11 cellular contexts compared by ENCODE assay signal in genomic region chr2:69831354-69831905, GRCh38. TPM values are rescaled to one million over a fixed set of nuclear protein-coding genes. Genes with fewer than 3 reads are reported as not detected.
A peak's percentile ranks its signal among the peaks of the same experiment; 100 is the strongest.
DNase-seq lines count a peak whose midpoint lies in the region; ATAC-seq and TF ChIP-seq lines count a peak whose summit lies in the region.
"Had no signal": no experiment of that assay in that cellular context is flagged by ENCODE, and none has a peak within 500 bp of the region (broad histone marks: within the 10 kb centered on the region; RNA-seq: fewer than 3 reads in every experiment).

No MANE protein-coding gene starts in this region.

- TF ChIP-seq CTCF in WTC11 (IDR thresholded peaks at IDR 0.05) = no peak

- CTCF ChIA-PET in activated naive CD4-positive, alpha-beta T cell treated with anti-CD3 and anti-CD28 coated beads, Interleukin-2, amount 10 ng/mL, durations not matched to agents 7 days and 5 days (lab: Charles Lee) = interaction anchor here (0.6 to 2.0 kb wide), 2 partner anchors 16 to 107 kb away, joined by 4 to 6 read pairs; no protein-coding TSS in a partner anchor
- CTCF ChIA-PET in WTC11 (lab: Charles Lee) = interaction anchor here (1.9 kb wide), 1 partner anchor 107 kb away, joined by 11 read pairs; no protein-coding TSS in a partner anchor

- POLR2A ChIA-PET in WTC11 (lab: Charles Lee) = interaction anchor here (0.6 kb wide), 1 partner anchor 275 kb away, joined by 3 read pairs; no protein-coding TSS in a partner anchor

- H3K27ac Mint-ChIP-seq in activated naive CD4-positive, alpha-beta T cell treated with anti-CD3 and anti-CD28 coated beads, Interleukin-2, amount 10 ng/mL, durations not matched to agents 7 days and 5 days = peak overlapping the region; percentile 43
- H3K27ac Mint-ChIP-seq in WTC11 = no peak overlapping the region
- H3K27ac Mint-ChIP-seq in stimulated activated naive CD8-positive, alpha-beta T cell treated with anti-CD3 and anti-CD28 coated beads, Interleukin-15, amount 100 ng/mL, for 72 hours = no peak overlapping the region
- H3K27ac Mint-ChIP-seq: activated B cell treated with CpG ODN at 0.5 μM for 24 hours had no signal

- no peak overlapping the region for H3K9ac ChIP-seq in iPS-18a (ENCODE audit: low read length)

- H3K27ac ChIP-seq in iPS-18a (ENCODE audit: low read length) (no peak overlapping the region), substantia nigra (ENCODE audit: low read depth, low read length, poor library complexity, severe bottlenecking) (no peak overlapping the region)
- H3K27ac ChIP-seq: gastrocnemius medialis had no signal

- H3K4me3 ChIP-seq in iPS-18a (ENCODE audit: low read length) = peak overlapping the region; percentile 94

- peaks cover 8% of the 10 kb centered on the region for H3K36me3 ChIP-seq in iPS-18a (ENCODE audit: control insufficient read depth, low read depth, low read length)
- H3K36me3 ChIP-seq: gastrocnemius medialis had no signal

- H3K4me1 Mint-ChIP-seq in activated naive CD4-positive, alpha-beta T cell treated with anti-CD3 and anti-CD28 coated beads, Interleukin-2, amount 10 ng/mL, durations not matched to agents 7 days and 5 days = peaks cover 75% of the 10 kb centered on the region
- peaks cover 21% of the 10 kb centered on the region for H3K4me1 Mint-ChIP-seq in WTC11
- peaks cover 81% of the 10 kb centered on the region for H3K4me1 Mint-ChIP-seq in stimulated activated naive CD8-positive, alpha-beta T cell treated with anti-CD3 and anti-CD28 coated beads, Interleukin-15, amount 100 ng/mL, for 72 hours

- peak overlapping the region; percentile 50 for H3K4me3 Mint-ChIP-seq in activated naive CD4-positive, alpha-beta T cell treated with anti-CD3 and anti-CD28 coated beads, Interleukin-2, amount 10 ng/mL, durations not matched to agents 7 days and 5 days
- peak overlapping the region; percentile 48 for H3K4me3 Mint-ChIP-seq in WTC11
- H3K4me3 Mint-ChIP-seq in stimulated activated naive CD8-positive, alpha-beta T cell treated with anti-CD3 and anti-CD28 coated beads, Interleukin-15, amount 100 ng/mL, for 72 hours = peak overlapping the region; percentile 65 to 72

- no peaks in the 10 kb centered on the region for H3K27me3 ChIP-seq in iPS-18a (ENCODE audit: control insufficient read depth, insufficient read depth, low read length)
- H3K27me3 ChIP-seq: gastrocnemius medialis had no signal

- H3K36me3 Mint-ChIP-seq in activated naive CD4-positive, alpha-beta T cell treated with anti-CD3 and anti-CD28 coated beads, Interleukin-2, amount 10 ng/mL, durations not matched to agents 7 days and 5 days = peaks cover 28% of the 10 kb centered on the region
- peaks cover 6% of the 10 kb centered on the region; the same call in 1 of the 2 replicates for H3K36me3 Mint-ChIP-seq in WTC11

- DNase-seq in activated naive CD4-positive, alpha-beta T cell treated with anti-CD3 and anti-CD28 coated beads, Interleukin-2, amount 10 ng/mL, durations not matched to agents 7 days and 5 days = no peak
- DNase-seq in activated naive CD4-positive, alpha-beta T cell treated with Interleukin-2 at 50 U/mL for 16 hours = no peak
- no peak for DNase-seq in WTC11 (ENCODE audit: low spot score)
- no peak for DNase-seq in stimulated activated naive CD8-positive, alpha-beta T cell treated with anti-CD3 and anti-CD28 coated beads, Interleukin-15, amount 100 ng/mL, for 72 hours
- DNase-seq in LoVo (ENCODE audit: low spot score) = no peak
- DNase-seq in substantia nigra (lab: John Stamatoyannopoulos, UW) = no peak
- DNase-seq in AML-193 (lab: John Stamatoyannopoulos, UW) = no peak
- DNase-seq: activated B cell treated with CpG ODN at 0.5 μM for 24 hours, gastrocnemius medialis, MV-4-11 had no signal

- peaks cover 8% of the 10 kb centered on the region for H3K4me1 ChIP-seq in iPS-18a (ENCODE audit: control insufficient read depth, low read depth, low read length)

- no peaks in the 10 kb centered on the region for H3K9me3 ChIP-seq in iPS-18a (ENCODE audit: control insufficient read depth, low read depth, low read length)
- H3K9me3 ChIP-seq: gastrocnemius medialis had no signal

- no peaks in the 10 kb centered on the region for H3K9me3 Mint-ChIP-seq in activated naive CD4-positive, alpha-beta T cell treated with anti-CD3 and anti-CD28 coated beads, Interleukin-2, amount 10 ng/mL, durations not matched to agents 7 days and 5 days
- H3K9me3 Mint-ChIP-seq in WTC11 = no peaks in the 10 kb centered on the region
- H3K9me3 Mint-ChIP-seq in stimulated activated naive CD8-positive, alpha-beta T cell treated with anti-CD3 and anti-CD28 coated beads, Interleukin-15, amount 100 ng/mL, for 72 hours = no peaks in the 10 kb centered on the region
- H3K9me3 Mint-ChIP-seq: activated B cell treated with CpG ODN at 0.5 μM for 24 hours had no signal

- no peak for ATAC-seq in WTC11
- ATAC-seq in stimulated activated naive CD8-positive, alpha-beta T cell treated with anti-CD3 and anti-CD28 coated beads, Interleukin-15, amount 100 ng/mL, for 72 hours = no peak
- ATAC-seq: gastrocnemius medialis had no signal

- peaks cover 4% of the 10 kb centered on the region for H3K27me3 Mint-ChIP-seq in activated naive CD4-positive, alpha-beta T cell treated with anti-CD3 and anti-CD28 coated beads, Interleukin-2, amount 10 ng/mL, durations not matched to agents 7 days and 5 days
- no peaks in the 10 kb centered on the region for H3K27me3 Mint-ChIP-seq in WTC11 (ENCODE audit: low read depth)
- H3K27me3 Mint-ChIP-seq in stimulated activated naive CD8-positive, alpha-beta T cell treated with anti-CD3 and anti-CD28 coated beads, Interleukin-15, amount 100 ng/mL, for 72 hours = no peaks in the 10 kb centered on the region
- H3K27me3 Mint-ChIP-seq: activated B cell treated with CpG ODN at 0.5 μM for 24 hours had no signal

TF ChIP-seq in WTC11, 78 proteins besides CTCF, POLR2A, EP300 and RAD21:
- TF ChIP-seq ZNF263 (CRISPR knock-in tag; IDR thresholded peaks at IDR 0.05; ENCODE audit: low read depth) (no peak), OVOL2 (CRISPR knock-in tag; IDR thresholded peaks at IDR 0.05; ENCODE audit: borderline replicate concordance) (no peak), ESRRA (CRISPR knock-in tag; IDR thresholded peaks at IDR 0.05; ENCODE audit: borderline replicate concordance) (no peak), USF2 (CRISPR knock-in tag; IDR thresholded peaks at IDR 0.05) (no peak), PRDM15 (CRISPR knock-in tag; IDR thresholded peaks at IDR 0.05) (no peak), ZBTB21 (CRISPR knock-in tag; IDR thresholded peaks at IDR 0.05; ENCODE audit: borderline replicate concordance) (no peak), GTF2I (CRISPR knock-in tag; conservative IDR thresholded peaks at IDR 0.05) (no peak), NFATC4 (CRISPR knock-in tag; IDR thresholded peaks at IDR 0.05) (no peak), ERG (CRISPR knock-in tag; IDR thresholded peaks at IDR 0.05) (no peak), ATF3 (CRISPR knock-in tag; conservative IDR thresholded peaks at IDR 0.05) (no peak)

RNA-seq across cellular contexts. Expression of gene GMCL1, which starts 2.0 kb away (rescaled TPM):
- total RNA-seq in WTC11 (2021) = 17.2 to 21.6 TPM (median 20.5 TPM) in 3 replicates
